10 cellular contexts compared by ENCODE assay signal in genomic region chr2:12819721-12820120, GRCh38.
DNase-seq lines count a peak whose midpoint lies in the region; ATAC-seq and TF ChIP-seq lines count a peak whose summit lies in the region.
"Had no signal": no experiment of that assay in that cellular context is flagged by ENCODE, and none has a peak within 500 bp of the region (broad histone marks: within the 10 kb centered on the region; RNA-seq: fewer than 3 reads in every experiment).

No MANE protein-coding gene starts in this region.

- no peaks in the 10 kb centered on the region for H3K36me3 ChIP-seq in spleen

- no peaks in the 10 kb centered on the region for H3K9me3 ChIP-seq in spleen

- H3K27me3 ChIP-seq in spleen (replicated peaks in 1 of 7): no peaks in the 10 kb centered on the region

- H3K4me3 ChIP-seq in fibroblast of pulmonary artery (replicated peaks; ENCODE audit: low read depth, low read length) (peak overlapping the region; percentile 24), spleen (no peak overlapping the region)

- intact Hi-C loops in spleen (cut with DNase I; ENCODE audit: low total_unique reads): no loop called here

- WGBS in spleen, 5 donors: 32 to 45% (median 37%) methylated on average over 3 of the region's 3 CpGs

- TF ChIP-seq CTCF in fibroblast of pulmonary artery (IDR thresholded peaks at IDR 0.05; ENCODE audit: low read length, missing control alignments) (no peak), spleen (IDR thresholded peaks at IDR 0.05 in 8 of 11, conservative IDR thresholded peaks at IDR 0.05 in 3 of 11) (no peak)

- peak overlapping the region; percentile 62 to 85 (median 82) for H3K27ac ChIP-seq in spleen

- DNase-seq in GM03348 (ENCODE audit: low spot score) (peak; percentile 37), fibroblast of pulmonary artery (ENCODE audit: low read depth) (peak; percentile 97), spleen (no peak), NCI-H1417 (lab: John Stamatoyannopoulos, UW) (no peak), NCI-H2227 (lab: John Stamatoyannopoulos, UW; ENCODE audit: unreplicated experiment) (no peak), NCI-H187 treated with DMSO at 0.1 percent for 48 hours (lab: John Stamatoyannopoulos, UW) (no peak), NCI-H2196 treated with DMSO at 0.1 percent for 48 hours (lab: John Stamatoyannopoulos, UW; ENCODE audit: unreplicated experiment) (no peak)
- DNase-seq: activated T-cell treated with anti-CD3 and anti-CD28 coated beads for 4 hours, SHP77 treated with DMSO at 0.1 percent for 48 hours had no signal

- TF ChIP-seq POLR2A in spleen (IDR thresholded peaks at IDR 0.05): no peak

- H3K4me1 ChIP-seq in spleen: peaks cover 6 to 30% (median 21%) of the 10 kb centered on the region in 6 donors

- ATAC-seq in SK-N-SH treated with all-trans-retinoic acid at 6 μM for 48 hours: peak; percentile 27

TF ChIP-seq in SK-N-SH treated with all-trans-retinoic acid at 6 μM for 48 hours, 23 proteins besides CTCF, POLR2A, EP300 and RAD21:
- TF ChIP-seq BACH2 (CRISPR knock-in tag; IDR thresholded peaks at IDR 0.05; ENCODE audit: borderline replicate concordance) (no peak), SNAI2 (CRISPR knock-in tag; IDR thresholded peaks at IDR 0.05) (peak; percentile 60; the same call in 1 of the 2 replicates)

Comparison
In these comparisons a context has a peak if more than half of its experiments do, and no peak if none do; other contexts are left out.
1. DNase-seq: peak in GM03348 (single experiment) and fibroblast of pulmonary artery (single experiment); none in spleen (single experiment), NCI-H1417 (0 of 3), NCI-H2227 (single experiment), NCI-H187 treated with DMSO at 0.1 percent for 48 hours (single experiment) and NCI-H2196 treated with DMSO at 0.1 percent for 48 hours (single experiment).